ENCODE assay signal across 30 cellular contexts in genomic region chr5:2704111-2704510, GRCh38. TPM values are rescaled to one million over a fixed set of nuclear protein-coding genes. Genes with fewer than 3 reads are reported as not detected.
"Had no signal": no experiment of that assay in that cellular context is flagged by ENCODE, and none has a peak within 500 bp of the region (broad histone marks: within the 10 kb centered on the region; RNA-seq: fewer than 3 reads in every experiment).

No MANE protein-coding gene starts in this region.

- H3K27me3 ChIP-seq: ascending aorta, cardiac muscle cell had no signal

- H3K9me3 ChIP-seq: ascending aorta had no signal

- H3K4me3 ChIP-seq: ascending aorta, cardiac muscle cell had no signal

- DNase-seq: activated CD4-positive, alpha-beta memory T cell treated with anti-CD3 and anti-CD28 coated beads, Interleukin-2, amount 10 ng/mL, durations not matched to agents 7 days and 5 days; activated CD4-positive, alpha-beta T cell treated with anti-CD3 and anti-CD28 coated beads for 1 hour; activated CD4-positive, alpha-beta T cell treated with anti-CD3 and anti-CD28 coated beads for 36 hours; activated CD4-positive, alpha-beta T cell treated with anti-CD3 and anti-CD28 coated beads for 48 hours; activated CD4-positive, alpha-beta T cell treated with anti-CD3 and anti-CD28 coated beads, Interleukin-2, amount 10 ng/mL, durations not matched to agents 7 days and 5 days; activated CD4-positive, alpha-beta T cell treated with anti-CD3 and anti-CD28 coated beads, Interleukin-2, amount 50 U/mL, for 48 hours; activated CD4-positive, CD25-positive, alpha-beta regulatory T cell; activated CD8-positive, alpha-beta memory T cell treated with anti-CD3 and anti-CD28 coated beads for 24 hours; activated CD8-positive, alpha-beta memory T cell treated with anti-CD3 and anti-CD28 coated beads, Interleukin-2, amount 10 ng/mL, durations not matched to agents 7 days and 5 days; activated CD8-positive, alpha-beta memory T cell treated with anti-CD3 and anti-CD28 coated beads, Interleukin-2, amount 50 U/mL, for 48 hours; activated CD8-positive, alpha-beta T cell treated with anti-CD3 and anti-CD28 coated beads, Interleukin-2, amount 10 ng/mL, durations not matched to agents 7 days and 5 days; activated effector memory CD4-positive, alpha-beta T cell treated with Interleukin-2 at 50 U/mL for 16 hours; activated gamma-delta T cell; activated naive CD4-positive, alpha-beta T cell treated with anti-CD3 and anti-CD28 coated beads, Interleukin-2, amount 10 ng/mL, durations not matched to agents 7 days and 5 days; activated naive CD4-positive, alpha-beta T cell treated with Interleukin-2 at 50 U/mL for 16 hours; activated naive CD8-positive, alpha-beta T cell treated with anti-CD3 and anti-CD28 coated beads, Interleukin-2, amount 10 ng/mL, durations not matched to agents 7 days and 5 days; activated naive CD8-positive, alpha-beta T cell treated with anti-CD3 and anti-CD28 coated beads, Interleukin-2, amount 50 U/mL, for 24 hours; activated T-cell treated with anti-CD3 and anti-CD28 coated beads, Interleukin-2, amount 50 U/mL, for 24 hours; activated T-cell treated with anti-CD3 and anti-CD28 coated beads, Interleukin-2, amount 50 U/mL, for 48 hours; amygdala; anterior cingulate cortex; caudate nucleus; cerebellar nuclear complex; T-helper 1 cell; T-helper 2 cell; T-helper 9 cell had no signal

- H3K27ac ChIP-seq: ascending aorta, cardiac muscle cell, VCaP had no signal

- H3K36me3 ChIP-seq: ascending aorta, cardiac muscle cell had no signal

- H3K4me1 ChIP-seq: ascending aorta had no signal

RNA-seq across cellular contexts. Expression of gene IRX2, which starts 47.4 kb away (rescaled TPM):
- total RNA-seq: activated CD4-positive, alpha-beta memory T cell treated with anti-CD3 and anti-CD28 coated beads, Interleukin-2, amount 10 ng/mL, durations not matched to agents 7 days and 5 days; activated CD4-positive, alpha-beta T cell treated with anti-CD3 and anti-CD28 coated beads for 36 hours; activated CD4-positive, alpha-beta T cell treated with anti-CD3 and anti-CD28 coated beads, Interleukin-2, amount 10 ng/mL, durations not matched to agents 7 days and 5 days; activated CD8-positive, alpha-beta memory T cell treated with anti-CD3 and anti-CD28 coated beads, Interleukin-2, amount 10 ng/mL, durations not matched to agents 7 days and 5 days; activated CD8-positive, alpha-beta T cell treated with anti-CD3 and anti-CD28 coated beads, Interleukin-2, amount 10 ng/mL, durations not matched to agents 7 days and 5 days; activated naive CD8-positive, alpha-beta T cell treated with anti-CD3 and anti-CD28 coated beads, Interleukin-2, amount 10 ng/mL, durations not matched to agents 7 days and 5 days; activated T-helper 2 cell treated with anti-CD3 and anti-CD28 coated beads, Interferon-gamma antibody, Interleukin-2, Interleukin-4, amounts not matched to agents 10 μg/mL and 5 μg/mL and 100 μg/mL, durations not matched to agents 14 hours and 24 hours and 36 hours; ascending aorta had no signal
